ENCODE assay signal across 7 cellular contexts in the genomic region with DNA sequence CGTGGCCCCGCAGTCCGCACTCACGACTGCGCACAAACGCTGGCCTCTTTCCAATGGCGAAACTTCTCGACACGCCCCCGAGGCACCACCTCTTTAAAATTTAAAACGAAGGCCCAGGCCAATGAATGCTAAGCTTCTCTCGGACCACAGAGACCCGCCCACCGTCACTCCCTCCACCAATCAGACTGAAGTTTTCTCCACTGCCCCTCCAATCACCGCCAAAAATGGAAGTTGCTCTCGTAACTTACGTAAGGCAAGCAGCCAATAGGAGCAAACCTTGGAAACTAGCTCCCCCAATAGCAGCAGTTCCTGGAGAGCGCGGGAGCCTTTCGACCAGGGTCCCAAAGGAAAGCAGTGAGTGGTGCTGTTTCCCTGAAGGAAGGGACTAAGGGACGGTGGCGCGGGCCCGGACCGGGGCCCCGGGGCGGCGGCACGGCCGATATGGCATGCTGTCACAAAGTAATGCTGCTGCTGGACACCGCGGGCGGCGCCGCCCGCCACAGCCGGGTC. TPM values are rescaled to one million over a fixed set of nuclear protein-coding genes. Genes with fewer than 3 reads are reported as not detected.
A peak's percentile ranks its signal among the peaks of the same experiment; 100 is the strongest.
DNase-seq lines count a peak whose midpoint lies in the region; ATAC-seq, FAIRE-seq and TF ChIP-seq lines count a peak whose summit lies in the region.

A gene with protein sequence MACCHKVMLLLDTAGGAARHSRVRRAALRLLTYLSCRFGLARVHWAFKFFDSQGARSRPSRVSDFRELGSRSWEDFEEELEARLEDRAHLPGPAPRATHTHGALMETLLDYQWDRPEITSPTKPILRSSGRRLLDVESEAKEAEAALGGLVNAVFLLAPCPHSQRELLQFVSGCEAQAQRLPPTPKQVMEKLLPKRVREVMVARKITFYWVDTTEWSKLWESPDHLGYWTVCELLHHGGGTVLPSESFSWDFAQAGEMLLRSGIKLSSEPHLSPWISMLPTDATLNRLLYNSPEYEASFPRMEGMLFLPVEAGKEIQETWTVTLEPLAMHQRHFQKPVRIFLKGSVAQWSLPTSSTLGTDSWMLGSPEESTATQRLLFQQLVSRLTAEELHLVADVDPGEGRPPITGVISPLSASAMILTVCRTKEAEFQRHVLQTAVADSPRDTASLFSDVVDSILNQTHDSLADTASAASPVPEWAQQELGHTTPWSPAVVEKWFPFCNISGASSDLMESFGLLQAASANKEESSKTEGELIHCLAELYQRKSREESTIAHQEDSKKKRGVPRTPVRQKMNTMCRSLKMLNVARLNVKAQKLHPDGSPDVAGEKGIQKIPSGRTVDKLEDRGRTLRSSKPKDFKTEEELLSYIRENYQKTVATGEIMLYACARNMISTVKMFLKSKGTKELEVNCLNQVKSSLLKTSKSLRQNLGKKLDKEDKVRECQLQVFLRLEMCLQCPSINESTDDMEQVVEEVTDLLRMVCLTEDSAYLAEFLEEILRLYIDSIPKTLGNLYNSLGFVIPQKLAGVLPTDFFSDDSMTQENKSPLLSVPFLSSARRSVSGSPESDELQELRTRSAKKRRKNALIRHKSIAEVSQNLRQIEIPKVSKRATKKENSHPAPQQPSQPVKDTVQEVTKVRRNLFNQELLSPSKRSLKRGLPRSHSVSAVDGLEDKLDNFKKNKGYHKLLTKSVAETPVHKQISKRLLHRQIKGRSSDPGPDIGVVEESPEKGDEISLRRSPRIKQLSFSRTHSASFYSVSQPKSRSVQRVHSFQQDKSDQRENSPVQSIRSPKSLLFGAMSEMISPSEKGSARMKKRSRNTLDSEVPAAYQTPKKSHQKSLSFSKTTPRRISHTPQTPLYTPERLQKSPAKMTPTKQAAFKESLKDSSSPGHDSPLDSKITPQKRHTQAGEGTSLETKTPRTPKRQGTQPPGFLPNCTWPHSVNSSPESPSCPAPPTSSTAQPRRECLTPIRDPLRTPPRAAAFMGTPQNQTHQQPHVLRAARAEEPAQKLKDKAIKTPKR (N-terminal part only) (plus strand): TSS at position 324 of the 510 bp plus-strand sequence. CDS start 118 bp downstream, at position 442.

- H3K4me3 ChIP-seq in ascending aorta: peak within 1 kb of the TSS; percentile 61 to 77
- H3K4me3 ChIP-seq in rectal smooth muscle tissue (ENCODE audit: low read length): peak within 1 kb of the TSS; percentile 76

- H3K9ac ChIP-seq in rectal smooth muscle tissue (ENCODE audit: low read length): peak within 1 kb of the TSS; percentile 49

- peaks cover 7 to 8% of the 10 kb centered on the region in 2 donors for H3K4me1 ChIP-seq in ascending aorta
- H3K4me1 ChIP-seq in rectal smooth muscle tissue (ENCODE audit: control insufficient read depth, insufficient read depth, low read length): no peaks in the 10 kb centered on the region

- DNase-seq in GM18507 (ENCODE audit: extremely low spot score, insufficient read length, low read depth) (peak; percentile 80), NCI-H1930 (lab: John Stamatoyannopoulos, UW) (peak; percentile 95 to 96), ascending aorta (ENCODE audit: low spot score in 2 of 2) (peak; percentile 93 to 98), hepatic stellate cell (ENCODE audit: low spot score) (peak; percentile 97)

- H3K27me3 ChIP-seq in ascending aorta (no peaks in the 10 kb centered on the region), rectal smooth muscle tissue (ENCODE audit: control insufficient read depth, insufficient read depth, low read length) (no peaks in the 10 kb centered on the region)

- no peaks in the 10 kb centered on the region for H3K9me3 ChIP-seq in ascending aorta

- FAIRE-seq in GM18507 (lab: Jason Lieb, UNC): peak; percentile 98

- peak; percentile 94 for ATAC-seq in HG02973 (IDR thresholded peaks at IDR 0.05; ENCODE audit: unreplicated experiment)

- no peak for TF ChIP-seq CTCF in ascending aorta (IDR thresholded peaks at IDR 0.05)

- intact Hi-C loops in T-helper 2 cell treated with Interferon-gamma antibody and Interleukin-4, amounts not matched to agents 100 ng/mL and 5 ng/mL, for 36 hours (cut with micrococcal nuclease): loop anchor here (1.0 to 10.0 kb wide), 3 partner anchors 241 to 522 kb away; partner anchors contain the start of genes FANCI and POLG
- intact Hi-C loops in ascending aorta (cut with DNase I): no loop called here

- H3K27ac ChIP-seq in ascending aorta (no peak within 1 kb of the TSS), rectal smooth muscle tissue (ENCODE audit: low read depth, low read length) (no peak within 1 kb of the TSS)

- H3K36me3 ChIP-seq in ascending aorta (no peaks in the 10 kb centered on the region), rectal smooth muscle tissue (ENCODE audit: control insufficient read depth, insufficient read depth, low read length) (no peaks in the 10 kb centered on the region)

RNA-seq across cellular contexts. Expression of the gene that starts here (rescaled TPM):
- 19.6 and 20.9 TPM in 2 replicates for total RNA-seq in T-helper 2 cell treated with Interferon-gamma antibody and Interleukin-4, amounts not matched to agents 100 ng/mL and 5 ng/mL, for 36 hours
- total RNA-seq in ascending aorta: not detected

Comparison
In these comparisons a context has a peak if more than half of its experiments do, and no peak if none do; other contexts are left out.
1. RNA of the gene that starts here (total RNA-seq): 19.6 to 20.9 TPM in T-helper 2 cell treated with Interferon-gamma antibody and Interleukin-4, amounts not matched to agents 100 ng/mL and 5 ng/mL, for 36 hours; not detected in ascending aorta (single experiment); every median in the first group is over 10 times any median in the second.
2. Peak in DNase-seq and H3K4me3 ChIP-seq in ascending aorta; RNA of the gene not detected or under 1 TPM.
3. Peak in every context shown above with its lines, with median percentiles within 50 percentile points of each other: DNase-seq.